Comparison of ENCODE assay signal across 18 cellular contexts in genomic region chr6:89501239-89501638, GRCh38.
DNase-seq lines count a peak whose midpoint lies in the region; ATAC-seq, FAIRE-seq and TF ChIP-seq lines count a peak whose summit lies in the region.
"Had no signal": no experiment of that assay in that cellular context is flagged by ENCODE, and none has a peak within 500 bp of the region (broad histone marks: within the 10 kb centered on the region; RNA-seq: fewer than 3 reads in every experiment).

No MANE protein-coding gene starts in this region.

- intact Hi-C loops in psoas muscle (cut with DNase I) (loop anchor here in 1 of 2 donors (5.0 kb wide), 1 partner anchor 96 kb away; no protein-coding TSS in a partner anchor), left lung (cut with DNase I) (no loop called here)

- no peak overlapping the region for H3K4me2 ChIP-seq in astrocyte (ENCODE audit: low read length)

- peaks cover 16% of the 10 kb centered on the region for H3K4me1 Mint-ChIP-seq in astrocyte (ENCODE audit: low read depth, unreplicated experiment)
- H3K4me1 Mint-ChIP-seq: activated naive CD8-positive, alpha-beta T cell treated with anti-CD3 and anti-CD28 coated beads for 36 hours; naive thymus-derived CD8-positive, alpha-beta T cell; stimulated activated naive CD8-positive, alpha-beta T cell treated with anti-CD3 and anti-CD28 coated beads, Interleukin-15, amount 100 ng/mL, for 72 hours had no signal

- FAIRE-seq in astrocyte (lab: Jason Lieb, UNC) = no peak

- H3K79me2 ChIP-seq in astrocyte (ENCODE audit: insufficient read depth, low read length) = no peaks in the 10 kb centered on the region

- H3K27ac Mint-ChIP-seq in astrocyte (ENCODE audit: unreplicated experiment) = no peak overlapping the region
- H3K27ac Mint-ChIP-seq: activated naive CD8-positive, alpha-beta T cell treated with anti-CD3 and anti-CD28 coated beads for 36 hours; activated T-helper 1 cell treated with anti-CD3 and anti-CD28 coated beads, Interleukin-12 subunit alpha, Interleukin-12 subunit beta, Interleukin-2, Interleukin-4 antibody, amounts not matched to agents 30 ng/mL and 10 ng/mL and 1 ng/mL, durations not matched to agents 14 hours and 24 hours and 36 hours; naive thymus-derived CD8-positive, alpha-beta T cell; stimulated activated naive CD8-positive, alpha-beta T cell treated with anti-CD3 and anti-CD28 coated beads, Interleukin-15, amount 100 ng/mL, for 72 hours had no signal

- H3K36me3 Mint-ChIP-seq in astrocyte (ENCODE audit: low read depth, unreplicated experiment) = no peaks in the 10 kb centered on the region
- H3K36me3 Mint-ChIP-seq: activated naive CD8-positive, alpha-beta T cell treated with anti-CD3 and anti-CD28 coated beads for 36 hours had no signal

- H3K27ac ChIP-seq in HUES48 (ENCODE audit: low read depth, low read length) (peak overlapping the region; percentile 72), astrocyte (ENCODE audit: low read depth, low read length) (no peak overlapping the region), iPS-18a (ENCODE audit: low read length) (no peak overlapping the region), psoas muscle (no peak overlapping the region), left lung (no peak overlapping the region)
- H3K27ac ChIP-seq: gastrocnemius medialis, Peyer's patch, transverse colon had no signal

- H3K27me3 Mint-ChIP-seq in astrocyte (ENCODE audit: low read depth, unreplicated experiment) = no peaks in the 10 kb centered on the region
- H3K27me3 Mint-ChIP-seq: stimulated activated naive CD8-positive, alpha-beta T cell treated with anti-CD3 and anti-CD28 coated beads, Interleukin-15, amount 100 ng/mL, for 72 hours had no signal

- H3K4me3 ChIP-seq in HUES48 (ENCODE audit: low read depth, low read length) (no peak overlapping the region), astrocyte (ENCODE audit: insufficient read depth, low read depth, low read length) (no peak overlapping the region), iPS-18a (ENCODE audit: low read length) (peak overlapping the region; percentile 37), retinal pigment epithelial cell (ENCODE audit: low read length) (no peak overlapping the region), psoas muscle (no peak overlapping the region), left lung (no peak overlapping the region)
- H3K4me3 ChIP-seq: gastrocnemius medialis, lung, Peyer's patch, transverse colon had no signal

- H3K9me3 Mint-ChIP-seq in astrocyte (ENCODE audit: unreplicated experiment) = no peaks in the 10 kb centered on the region
- H3K9me3 Mint-ChIP-seq: activated naive CD8-positive, alpha-beta T cell treated with anti-CD3 and anti-CD28 coated beads for 36 hours; activated T-helper 1 cell treated with anti-CD3 and anti-CD28 coated beads, Interleukin-12 subunit alpha, Interleukin-12 subunit beta, Interleukin-2, Interleukin-4 antibody, amounts not matched to agents 30 ng/mL and 10 ng/mL and 1 ng/mL, durations not matched to agents 14 hours and 24 hours and 36 hours; naive thymus-derived CD8-positive, alpha-beta T cell; stimulated activated naive CD8-positive, alpha-beta T cell treated with anti-CD3 and anti-CD28 coated beads, Interleukin-15, amount 100 ng/mL, for 72 hours had no signal

- H3K9ac ChIP-seq in HUES48 (ENCODE audit: low read depth, low read length) (no peak overlapping the region), astrocyte (ENCODE audit: low read length) (no peak overlapping the region), iPS-18a (ENCODE audit: low read length) (no peak overlapping the region)

- H3K27me3 ChIP-seq in HUES48 (ENCODE audit: control insufficient read depth, insufficient read depth, low read length) (peaks cover 5% of the 10 kb centered on the region; the same call in 1 of the 2 replicates), astrocyte (ENCODE audit: insufficient read depth, low read length) (peaks cover 3% of the 10 kb centered on the region), iPS-18a (ENCODE audit: control insufficient read depth, insufficient read depth, low read length) (no peaks in the 10 kb centered on the region), psoas muscle (ENCODE audit: insufficient read depth in 3 of 3, low read length in 2 of 3) (no peaks in the 10 kb centered on the region), left lung (peaks cover 0 to 3% of the 10 kb centered on the region in 2 donors)
- H3K27me3 ChIP-seq: gastrocnemius medialis, Peyer's patch, transverse colon had no signal

- H3K9me3 ChIP-seq in HUES48 (ENCODE audit: control insufficient read depth, insufficient read depth, low read length) = no peaks in the 10 kb centered on the region
- no peaks in the 10 kb centered on the region for H3K9me3 ChIP-seq in astrocyte (ENCODE audit: insufficient read depth, low read depth, low read length)
- H3K9me3 ChIP-seq in iPS-18a (ENCODE audit: control insufficient read depth, low read depth, low read length) = no peaks in the 10 kb centered on the region
- no peaks in the 10 kb centered on the region for H3K9me3 ChIP-seq in psoas muscle
- no peaks in the 10 kb centered on the region for H3K9me3 ChIP-seq in left lung
- H3K9me3 ChIP-seq: BE2C, gastrocnemius medialis, Peyer's patch, transverse colon had no signal

- H3K4me3 Mint-ChIP-seq in astrocyte (ENCODE audit: unreplicated experiment) = no peak overlapping the region
- H3K4me3 Mint-ChIP-seq: activated naive CD8-positive, alpha-beta T cell treated with anti-CD3 and anti-CD28 coated beads for 36 hours; activated T-helper 1 cell treated with anti-CD3 and anti-CD28 coated beads, Interleukin-12 subunit alpha, Interleukin-12 subunit beta, Interleukin-2, Interleukin-4 antibody, amounts not matched to agents 30 ng/mL and 10 ng/mL and 1 ng/mL, durations not matched to agents 14 hours and 24 hours and 36 hours; naive thymus-derived CD8-positive, alpha-beta T cell; stimulated activated naive CD8-positive, alpha-beta T cell treated with anti-CD3 and anti-CD28 coated beads, Interleukin-15, amount 100 ng/mL, for 72 hours had no signal

- ATAC-seq in psoas muscle (no peak), HG03342 (IDR thresholded peaks at IDR 0.05; ENCODE audit: unreplicated experiment) (no peak), left lung (no peak)
- ATAC-seq: esophagus mucosa; gastrocnemius medialis; naive thymus-derived CD8-positive, alpha-beta T cell; stimulated activated naive CD8-positive, alpha-beta T cell treated with anti-CD3 and anti-CD28 coated beads, Interleukin-15, amount 100 ng/mL, for 72 hours had no signal

- peaks cover 35% of the 10 kb centered on the region for H3K4me1 ChIP-seq in HUES48 (ENCODE audit: control insufficient read depth, insufficient read depth, low read length)
- no peaks in the 10 kb centered on the region for H3K4me1 ChIP-seq in astrocyte (ENCODE audit: insufficient read depth, low read length)
- peaks cover 28% of the 10 kb centered on the region for H3K4me1 ChIP-seq in iPS-18a (ENCODE audit: control insufficient read depth, low read depth, low read length)
- no peaks in the 10 kb centered on the region for H3K4me1 ChIP-seq in psoas muscle
- peaks cover 0 to 4% of the 10 kb centered on the region in 2 donors for H3K4me1 ChIP-seq in left lung
- H3K4me1 ChIP-seq: gastrocnemius medialis, Peyer's patch, transverse colon had no signal

- DNase-seq in astrocyte (ENCODE audit: low read depth) = peak; percentile 3
- peak; percentile 62 for DNase-seq in retinal pigment epithelial cell (ENCODE audit: low read depth)
- DNase-seq in psoas muscle = no peak
- DNase-seq in left lung = no peak
- DNase-seq: activated naive CD8-positive, alpha-beta T cell treated with anti-CD3 and anti-CD28 coated beads for 36 hours; BE2C; gastrocnemius medialis; naive thymus-derived CD8-positive, alpha-beta T cell; Peyer's patch; stimulated activated CD4-positive, alpha-beta T cell treated with anti-CD3 and anti-CD28 coated beads, Interleukin-2, amount 100 ng/mL, for 48 hours; stimulated activated naive CD8-positive, alpha-beta T cell treated with anti-CD3 and anti-CD28 coated beads, Interleukin-15, amount 100 ng/mL, for 72 hours; transverse colon had no signal

- WGBS in psoas muscle, 3 donors = 49 to 52% (median 51%) methylated on average over 3 of the region's 3 CpGs

- TF ChIP-seq CTCF in astrocyte (IDR thresholded peaks at IDR 0.05; ENCODE audit: insufficient read depth, low read depth, low read length) (no peak), retinal pigment epithelial cell (conservative IDR thresholded peaks at IDR 0.05; ENCODE audit: low read depth, low read length) (no peak), psoas muscle (IDR thresholded peaks at IDR 0.05) (no peak), left lung (IDR thresholded peaks at IDR 0.05) (no peak)

- no peak overlapping the region for H2AFZ ChIP-seq in astrocyte (ENCODE audit: low read depth, low read length)

- no peaks in the 10 kb centered on the region for H4K20me1 ChIP-seq in astrocyte (ENCODE audit: insufficient read depth, low read length)

- H3K36me3 ChIP-seq in HUES48 (ENCODE audit: control insufficient read depth, insufficient read depth, low read length) (no peaks in the 10 kb centered on the region), astrocyte (ENCODE audit: insufficient read depth, low read length) (no peaks in the 10 kb centered on the region), iPS-18a (ENCODE audit: control insufficient read depth, low read depth, low read length) (no peaks in the 10 kb centered on the region), psoas muscle (ENCODE audit: insufficient read depth in 1 of 2, low read depth in 1 of 2) (no peaks in the 10 kb centered on the region), left lung (no peaks in the 10 kb centered on the region)
- H3K36me3 ChIP-seq: BE2C, gastrocnemius medialis, Peyer's patch, transverse colon had no signal

Comparison
In these comparisons a context has a peak if more than half of its experiments do, and no peak if none do; other contexts are left out.
1. DNase-seq: peak in astrocyte (single experiment) and retinal pigment epithelial cell (single experiment); none in psoas muscle (0 of 2) and left lung (0 of 2).